ENCODE assay signal across 11 cellular contexts in the genomic region with DNA sequence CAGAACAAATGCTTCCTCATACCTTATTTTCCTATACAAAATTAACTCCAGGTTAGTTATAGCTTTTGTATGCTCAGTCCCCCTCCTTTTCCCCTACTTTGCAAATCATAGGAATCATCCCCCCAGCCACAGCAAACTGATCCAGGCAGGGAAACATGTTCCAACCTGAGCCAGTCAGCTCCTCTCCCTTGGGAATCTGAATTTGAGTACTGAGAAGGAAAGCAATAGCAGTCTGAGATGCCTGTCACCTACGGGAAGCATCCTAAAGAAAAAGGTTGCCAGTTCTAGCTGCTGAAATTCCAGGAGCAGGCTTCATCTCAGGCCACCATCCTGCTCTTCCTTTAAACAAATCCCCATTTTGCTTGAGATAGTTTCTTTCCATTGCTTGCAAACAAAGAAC. TPM values are rescaled to one million over a fixed set of nuclear protein-coding genes. Genes with fewer than 3 reads are reported as not detected.
DNase-seq lines count a peak whose midpoint lies in the region; ATAC-seq and TF ChIP-seq lines count a peak whose summit lies in the region.
"Had no signal": no experiment of that assay in that cellular context is flagged by ENCODE, and none has a peak within 500 bp of the region (broad histone marks: within the 10 kb centered on the region; RNA-seq: fewer than 3 reads in every experiment).

No MANE protein-coding gene starts in this region.

- ATAC-seq in natural killer cell, result no peak

- peaks cover 50 to 68% (median 62%) of the 10 kb centered on the region in 4 donors for H3K4me1 Mint-ChIP-seq in CD4-positive, alpha-beta memory T cell
- H3K4me1 Mint-ChIP-seq in natural killer cell, result peaks cover 61 to 63% of the 10 kb centered on the region in 2 donors

- H3K9me3 ChIP-seq in CD4-positive, alpha-beta memory T cell (ENCODE audit: control insufficient read depth in 1 of 2, low read length in 2 of 2), result no peaks in the 10 kb centered on the region

- intact Hi-C loops in CD4-positive, alpha-beta memory T cell (cut with micrococcal nuclease), result no loop called here
- intact Hi-C loops in dorsolateral prefrontal cortex (cut with DNase I), result no loop called here
- intact Hi-C loops in natural killer cell (cut with micrococcal nuclease), result no loop called here
- intact Hi-C loops in posterior cingulate gyrus (cut with DNase I), result no loop called here

- no peaks in the 10 kb centered on the region for H3K9me3 Mint-ChIP-seq in CD4-positive, alpha-beta memory T cell
- H3K9me3 Mint-ChIP-seq in natural killer cell, result no peaks in the 10 kb centered on the region
- H3K9me3 Mint-ChIP-seq: activated B cell treated with CpG ODN at 0.5 μM for 24 hours had no signal

- DNase-seq in CD4-positive, alpha-beta memory T cell, result no peak
- DNase-seq in NCI-H1694 treated with DMSO at 0.1 percent for 48 hours (lab: John Stamatoyannopoulos, UW) (peak; percentile 29), dorsolateral prefrontal cortex (no peak), natural killer cell (no peak), HEK293T (ENCODE audit: extremely low spot score) (no peak), NCI-H1048 (lab: John Stamatoyannopoulos, UW) (no peak), posterior cingulate gyrus (no peak), NCI-H2196 (lab: John Stamatoyannopoulos, UW; ENCODE audit: unreplicated experiment) (no peak)
- DNase-seq: activated B cell treated with CpG ODN at 0.5 μM for 24 hours, PC-9 had no signal

- no peaks in the 10 kb centered on the region for H3K27me3 ChIP-seq in CD4-positive, alpha-beta memory T cell (ENCODE audit: insufficient read depth, low read length)
- no peaks in the 10 kb centered on the region for H3K27me3 ChIP-seq in dorsolateral prefrontal cortex
- H3K27me3 ChIP-seq: BLaER1 treated with 17β-estradiol and CSF1 and Interleukin-3, amounts not matched to agents 10 nM and 100 nM had no signal

- no peak overlapping the region for H3K27ac ChIP-seq in CD4-positive, alpha-beta memory T cell (ENCODE audit: low read depth, low read length)
- peak overlapping the region in 58 of 59 donors; percentile 2 to 98 (median 86) for H3K27ac ChIP-seq in dorsolateral prefrontal cortex

- TF ChIP-seq CTCF in dorsolateral prefrontal cortex (IDR thresholded peaks at IDR 0.05 in 54 of 56, conservative IDR thresholded peaks at IDR 0.05 in 2 of 56; ENCODE audit: low read depth in 1 of 56, partially characterized antibody in 56 of 56) (no peak), natural killer cell (IDR thresholded peaks at IDR 0.05) (no peak)

- CTCF ChIA-PET in CD4-positive, alpha-beta memory T cell (lab: Charles Lee; ENCODE audit: partially characterized antibody), result interaction anchor here (1.1 kb wide), 1 partner anchor 16 kb away, joined by 3 read pairs; a partner anchor contains a TSS
- CTCF ChIA-PET in HEK293T (lab: Yijun Ruan, JAX), result interaction anchor here (0.6 to 0.7 kb wide), 2 partner anchors 16 to 404 kb away, joined by 3 to 5 read pairs; a partner anchor contains a TSS

- no peak overlapping the region for H3K4me3 ChIP-seq in CD4-positive, alpha-beta memory T cell (ENCODE audit: low read length in 2 of 2)
- peak overlapping the region in 4 of 59 donors; percentile 0 to 28 (median 12) for H3K4me3 ChIP-seq in dorsolateral prefrontal cortex
- H3K4me3 ChIP-seq: BLaER1 treated with 17β-estradiol and CSF1 and Interleukin-3, amounts not matched to agents 10 nM and 100 nM; PC-9 had no signal

- H3K36me3 ChIP-seq in CD4-positive, alpha-beta memory T cell (ENCODE audit: insufficient read depth, low read length), result no peaks in the 10 kb centered on the region

- peaks cover 14 to 28% of the 10 kb centered on the region in 2 donors for H3K36me3 Mint-ChIP-seq in CD4-positive, alpha-beta memory T cell
- H3K36me3 Mint-ChIP-seq in natural killer cell, result no peaks in the 10 kb centered on the region

- H3K4me1 ChIP-seq in CD4-positive, alpha-beta memory T cell (ENCODE audit: insufficient read depth, low read length), result peaks cover 72% of the 10 kb centered on the region

- peak overlapping the region in 3 of 8 donors; percentile 1 to 40 (median 18) for H3K4me3 Mint-ChIP-seq in CD4-positive, alpha-beta memory T cell
- H3K4me3 Mint-ChIP-seq in natural killer cell, result no peak overlapping the region
- H3K4me3 Mint-ChIP-seq: activated B cell treated with CpG ODN at 0.5 μM for 24 hours had no signal

- POLR2A ChIA-PET in CD4-positive, alpha-beta memory T cell (lab: Charles Lee; ENCODE audit: partially characterized antibody), result no interaction called here
- POLR2A ChIA-PET in HEK293T (lab: Yijun Ruan, JAX), result interaction anchor here (0.7 kb wide), 1 partner anchor 17 kb away, joined by 3 read pairs; a partner anchor contains a TSS

- no peaks in the 10 kb centered on the region for H3K27me3 Mint-ChIP-seq in CD4-positive, alpha-beta memory T cell
- no peaks in the 10 kb centered on the region for H3K27me3 Mint-ChIP-seq in natural killer cell (ENCODE audit: low read depth in 2 of 2)
- H3K27me3 Mint-ChIP-seq: activated B cell treated with CpG ODN at 0.5 μM for 24 hours had no signal

- H3K27ac Mint-ChIP-seq in CD4-positive, alpha-beta memory T cell, result peak overlapping the region in 4 of 7 donors; percentile 3 to 67 (median 37)
- peak overlapping the region; percentile 82 to 85 for H3K27ac Mint-ChIP-seq in natural killer cell
- H3K27ac Mint-ChIP-seq: activated B cell treated with CpG ODN at 0.5 μM for 24 hours had no signal

TF ChIP-seq in HEK293T, 16 proteins besides CTCF, POLR2A, EP300 and RAD21:
- no peak for TF ChIP-seq BHLHE40 (IDR thresholded peaks at IDR 0.05; ENCODE audit: borderline replicate concordance)
- TF ChIP-seq HDGF (IDR thresholded peaks at IDR 0.05; ENCODE audit: borderline replicate concordance), result no peak

RNA-seq across cellular contexts. Expression of a gene that starts 6.9 kb away (rescaled TPM):
- total RNA-seq in CD4-positive, alpha-beta memory T cell, result 10 to 100 TPM; 60.9 to 65.4 TPM
- polyA plus RNA-seq in CD4-positive, alpha-beta memory T cell, result 10 to 100 TPM; 26.9 to 35.2 TPM
- 10 to 100 TPM; 25.2 to 78.9 (median 51.3) TPM for total RNA-seq in dorsolateral prefrontal cortex
- 10 to 100 TPM; 49.2 to 67.9 (median 54.8) TPM for total RNA-seq in natural killer cell

RNA-seq across cellular contexts. Expression of a gene that starts 16.2 kb away (rescaled TPM):
- 1 to 10 TPM; 1.4 to 2.3 TPM for total RNA-seq in CD4-positive, alpha-beta memory T cell
- polyA plus RNA-seq in CD4-positive, alpha-beta memory T cell, result under 1 TPM in 1 of 2 donors, not detected in 1; 0.30 TPM
- total RNA-seq in dorsolateral prefrontal cortex (1 to 10 TPM; 1.5 to 7.7 (median 4.0) TPM), natural killer cell (1 to 10 TPM in 1 of 3 donors, under 1 TPM in 2; 0.79 to 1.4 (median 0.80) TPM)
